17 cellular contexts compared by ENCODE assay signal in genomic region chr3:47996440-47996839, GRCh38. TPM values are rescaled to one million over a fixed set of nuclear protein-coding genes. Genes with fewer than 3 reads are reported as not detected.
DNase-seq lines count a peak whose midpoint lies in the region; ATAC-seq and TF ChIP-seq lines count a peak whose summit lies in the region.
"Had no signal": no experiment of that assay in that cellular context is flagged by ENCODE, and none has a peak within 500 bp of the region (broad histone marks: within the 10 kb centered on the region; RNA-seq: fewer than 3 reads in every experiment).

No MANE protein-coding gene starts in this region.

- H3K4me1 ChIP-seq in ascending aorta, result peaks cover 9 to 35% of the 10 kb centered on the region in 2 donors
- peaks cover 0 to 4% of the 10 kb centered on the region in 2 donors for H3K4me1 ChIP-seq in adrenal gland (replicated peaks in 1 of 2)

- H3K4me1 Mint-ChIP-seq in stimulated activated naive CD8-positive, alpha-beta T cell treated with anti-CD3 and anti-CD28 coated beads, Interleukin-15, Interleukin-2, amounts not matched to agents 100 ng/mL and 50 ng/mL, for 24 hours (ENCODE audit: low read depth), result peaks cover 9% of the 10 kb centered on the region
- H3K4me1 Mint-ChIP-seq in memory B cell, result peaks cover 5% of the 10 kb centered on the region
- H3K4me1 Mint-ChIP-seq: CD14-positive monocyte had no signal

- peaks cover 55% of the 10 kb centered on the region for H3K36me3 Mint-ChIP-seq in stimulated activated naive CD8-positive, alpha-beta T cell treated with anti-CD3 and anti-CD28 coated beads, Interleukin-15, Interleukin-2, amounts not matched to agents 100 ng/mL and 50 ng/mL, for 24 hours (ENCODE audit: low read depth)
- peaks cover 14% of the 10 kb centered on the region for H3K36me3 Mint-ChIP-seq in memory B cell

- H3K27ac Mint-ChIP-seq in stimulated activated naive CD8-positive, alpha-beta T cell treated with anti-CD3 and anti-CD28 coated beads, Interleukin-15, Interleukin-2, amounts not matched to agents 100 ng/mL and 50 ng/mL, for 24 hours, result peak overlapping the region; percentile 24
- H3K27ac Mint-ChIP-seq in memory B cell, result peak overlapping the region; percentile 38

- H3K9me3 Mint-ChIP-seq in stimulated activated naive CD8-positive, alpha-beta T cell treated with anti-CD3 and anti-CD28 coated beads, Interleukin-15, Interleukin-2, amounts not matched to agents 100 ng/mL and 50 ng/mL, for 24 hours, result no peaks in the 10 kb centered on the region
- no peaks in the 10 kb centered on the region for H3K9me3 Mint-ChIP-seq in memory B cell

- no peak for DNase-seq in stimulated activated naive CD8-positive, alpha-beta T cell treated with anti-CD3 and anti-CD28 coated beads, Interleukin-15, Interleukin-2, amounts not matched to agents 100 U/mL and 50 U/mL, for 24 hours
- DNase-seq in ascending aorta (ENCODE audit: low spot score in 2 of 2) (no peak), memory B cell (ENCODE audit: low spot score in 2 of 2) (no peak), erythroblast (lab: John Stamatoyannopoulos, UW) (no peak), adrenal gland (no peak)
- DNase-seq: Caco-2, DMS79, GOT3, Kasumi-1, MV-4-11, NCI-H1436, NCI-H2029 treated with DMSO at 0.1 percent for 48 hours, NCI-H510A, SHP77 treated with DMSO at 0.1 percent for 48 hours had no signal

- no peak overlapping the region for H3K4me3 Mint-ChIP-seq in stimulated activated naive CD8-positive, alpha-beta T cell treated with anti-CD3 and anti-CD28 coated beads, Interleukin-15, Interleukin-2, amounts not matched to agents 100 ng/mL and 50 ng/mL, for 24 hours
- no peak overlapping the region for H3K4me3 Mint-ChIP-seq in memory B cell
- H3K4me3 Mint-ChIP-seq: CD14-positive monocyte had no signal

- WGBS in adrenal gland, 4 donors, result 90 to 100% (median 96%) methylated on average over 2 of the region's 2 CpGs

- no peak for ATAC-seq in stimulated activated naive CD8-positive, alpha-beta T cell treated with anti-CD3 and anti-CD28 coated beads, Interleukin-15, Interleukin-2, amounts not matched to agents 100 U/mL and 50 U/mL, for 24 hours
- ATAC-seq in memory B cell (ENCODE audit: low read depth) (no peak), GM21447 (IDR thresholded peaks at IDR 0.05; ENCODE audit: unreplicated experiment) (no peak)

- H3K9me3 ChIP-seq in ascending aorta (no peaks in the 10 kb centered on the region), adrenal gland (replicated peaks in 1 of 3) (no peaks in the 10 kb centered on the region)
- H3K9me3 ChIP-seq: Caco-2 had no signal

- intact Hi-C loops in ascending aorta (cut with DNase I), result loop anchor here (5.0 kb wide), 1 partner anchor 51 kb away; no protein-coding TSS in a partner anchor
- intact Hi-C loops in adrenal gland (cut with DNase I), result loop anchor here (10.0 kb wide), 2 partner anchors 152 to 158 kb away; no protein-coding TSS in a partner anchor

- H3K27ac ChIP-seq in ascending aorta (peak overlapping the region; percentile 14 to 77), adrenal gland (no peak overlapping the region)

- H3K4me3 ChIP-seq in ascending aorta, result no peak overlapping the region
- H3K4me3 ChIP-seq in adrenal gland, result no peak overlapping the region

- H3K36me3 ChIP-seq in ascending aorta (peaks cover 0 to 15% of the 10 kb centered on the region in 2 donors), adrenal gland (replicated peaks in 1 of 2) (no peaks in the 10 kb centered on the region)

- TF ChIP-seq CTCF in ascending aorta (IDR thresholded peaks at IDR 0.05), result no peak
- TF ChIP-seq CTCF in adrenal gland (IDR thresholded peaks at IDR 0.05), result no peak

- H3K27me3 ChIP-seq in ascending aorta (no peaks in the 10 kb centered on the region), adrenal gland (no peaks in the 10 kb centered on the region)

- no peaks in the 10 kb centered on the region for H3K27me3 Mint-ChIP-seq in stimulated activated naive CD8-positive, alpha-beta T cell treated with anti-CD3 and anti-CD28 coated beads, Interleukin-15, Interleukin-2, amounts not matched to agents 100 ng/mL and 50 ng/mL, for 24 hours
- no peaks in the 10 kb centered on the region for H3K27me3 Mint-ChIP-seq in memory B cell

- TF ChIP-seq POLR2A in erythroblast (IDR thresholded peaks at IDR 0.05; ENCODE audit: low read length), result no peak
- TF ChIP-seq POLR2A in adrenal gland (IDR thresholded peaks at IDR 0.05), result no peak

RNA-seq across cellular contexts. Expression of gene MAP4, which starts 19.8 kb away (rescaled TPM):
- total RNA-seq in ascending aorta (140 TPM), adrenal gland (100 to 1,000 TPM in 4 of 8 donors, 10 to 100 TPM in 4; 54.3 to 152 (median 101) TPM)
- 10 to 100 TPM; 49.2 to 65.1 (median 52.6) TPM for polyA plus RNA-seq in adrenal gland

Comparison
In these comparisons a context has a peak if more than half of its experiments do, and no peak if none do; other contexts are left out.
1. H3K27ac ChIP-seq: peak in ascending aorta (2 of 2); none in adrenal gland (0 of 5).